25 cellular contexts compared by ENCODE assay signal in genomic region chr20:64244870-64245603, GRCh38. TPM values are rescaled to one million over a fixed set of nuclear protein-coding genes. Genes with fewer than 3 reads are reported as not detected.
DNase-seq lines count a peak whose midpoint lies in the region; ATAC-seq, FAIRE-seq and TF ChIP-seq lines count a peak whose summit lies in the region.
"Had no signal": no experiment of that assay in that cellular context is flagged by ENCODE, and none has a peak within 500 bp of the region (broad histone marks: within the 10 kb centered on the region; RNA-seq: fewer than 3 reads in every experiment).

No MANE protein-coding gene starts in this region.

- H3K9me3 ChIP-seq in CD4-positive, alpha-beta T cell (ENCODE audit: control insufficient read depth, low read length) = no peaks in the 10 kb centered on the region
- H3K9me3 ChIP-seq in astrocyte (ENCODE audit: insufficient read depth, low read depth, low read length) = no peaks in the 10 kb centered on the region
- H3K9me3 ChIP-seq: left lung, MG63, psoas muscle, upper lobe of left lung had no signal

- intact Hi-C loops in CD4-positive, alpha-beta T cell (cut with DNase I, micrococcal nuclease) = no loop called here
- intact Hi-C loops in activated CD4-positive, alpha-beta T cell treated with anti-CD3 and anti-CD28 coated beads, Interleukin-2, amount 10 ng/mL, durations not matched to agents 24 days and 14 days (cut with micrococcal nuclease) = no loop called here

- H3K9me3 Mint-ChIP-seq in CD4-positive, alpha-beta T cell = no peaks in the 10 kb centered on the region
- H3K9me3 Mint-ChIP-seq in astrocyte (ENCODE audit: unreplicated experiment) = peaks cover 5% of the 10 kb centered on the region
- no peaks in the 10 kb centered on the region for H3K9me3 Mint-ChIP-seq in activated CD4-positive, alpha-beta T cell treated with anti-CD3 and anti-CD28 coated beads, Interleukin-2, amount 10 ng/mL, durations not matched to agents 24 days and 14 days
- no peaks in the 10 kb centered on the region for H3K9me3 Mint-ChIP-seq in activated T-helper 17 cell treated with anti-CD3 and anti-CD28 coated beads, Interleukin-2, amount 50 U/mL, for 72 hours
- H3K9me3 Mint-ChIP-seq: activated naive CD4-positive, alpha-beta T cell treated with anti-CD3 and anti-CD28 coated beads, Interleukin-2, amount 50 U/mL, for 24 hours; IgD-negative memory B cell; T-helper 1 cell treated with Interleukin-12 subunit alpha and Interleukin-12 subunit beta and Interleukin-4 antibody, amounts not matched to agents 30 μg/mL and 1 μg/mL, for 36 hours had no signal

- peak; percentile 37 for ATAC-seq in CD4-positive, alpha-beta T cell (ENCODE audit: poor library complexity)
- ATAC-seq in activated T-helper 17 cell treated with anti-CD3 and anti-CD28 coated beads, Interleukin-2, amount 50 U/mL, for 72 hours (replicated peaks) = no peak
- ATAC-seq: left lung, psoas muscle had no signal

- no peaks in the 10 kb centered on the region for H3K36me3 ChIP-seq in astrocyte (ENCODE audit: insufficient read depth, low read length)
- H3K36me3 ChIP-seq: left lung, MG63, upper lobe of left lung had no signal

- H3K27ac Mint-ChIP-seq in CD4-positive, alpha-beta T cell = no peak overlapping the region
- peak overlapping the region; percentile 55 for H3K27ac Mint-ChIP-seq in astrocyte (ENCODE audit: unreplicated experiment)
- H3K27ac Mint-ChIP-seq in activated CD4-positive, alpha-beta T cell treated with anti-CD3 and anti-CD28 coated beads, Interleukin-2, amount 10 ng/mL, durations not matched to agents 24 days and 14 days = no peak overlapping the region
- no peak overlapping the region for H3K27ac Mint-ChIP-seq in activated T-helper 17 cell treated with anti-CD3 and anti-CD28 coated beads, Interleukin-2, amount 50 U/mL, for 72 hours
- H3K27ac Mint-ChIP-seq: activated naive CD4-positive, alpha-beta T cell treated with anti-CD3 and anti-CD28 coated beads, Interleukin-2, amount 50 U/mL, for 24 hours; IgD-negative memory B cell; T-helper 1 cell treated with Interleukin-12 subunit alpha and Interleukin-12 subunit beta and Interleukin-4 antibody, amounts not matched to agents 30 μg/mL and 1 μg/mL, for 36 hours had no signal

- H3K4me2 ChIP-seq in astrocyte (ENCODE audit: low read length) = no peak overlapping the region

- POLR2A ChIA-PET in CD4-positive, alpha-beta T cell (lab: Charles Lee) = interaction anchor here (1.8 kb wide), 1 partner anchor 11 kb away, joined by 7 read pairs; the partner anchor contains the start of gene PCMTD2

- H3K4me3 ChIP-seq in astrocyte (ENCODE audit: insufficient read depth, low read depth, low read length) = no peak overlapping the region
- H3K4me3 ChIP-seq: left lung, MG63, psoas muscle, upper lobe of left lung had no signal

- H2AFZ ChIP-seq in astrocyte (ENCODE audit: low read depth, low read length) = no peak overlapping the region

- H3K4me1 Mint-ChIP-seq in CD4-positive, alpha-beta T cell (ENCODE audit: low read depth) = no peaks in the 10 kb centered on the region
- no peaks in the 10 kb centered on the region for H3K4me1 Mint-ChIP-seq in astrocyte (ENCODE audit: low read depth, unreplicated experiment)
- no peaks in the 10 kb centered on the region for H3K4me1 Mint-ChIP-seq in activated CD4-positive, alpha-beta T cell treated with anti-CD3 and anti-CD28 coated beads, Interleukin-2, amount 10 ng/mL, durations not matched to agents 24 days and 14 days
- no peaks in the 10 kb centered on the region for H3K4me1 Mint-ChIP-seq in activated T-helper 17 cell treated with anti-CD3 and anti-CD28 coated beads, Interleukin-2, amount 50 U/mL, for 72 hours
- H3K4me1 Mint-ChIP-seq: activated naive CD4-positive, alpha-beta T cell treated with anti-CD3 and anti-CD28 coated beads, Interleukin-2, amount 50 U/mL, for 24 hours had no signal

- H3K9ac ChIP-seq in astrocyte (ENCODE audit: low read length) = no peak overlapping the region

- no peaks in the 10 kb centered on the region for H4K20me1 ChIP-seq in astrocyte (ENCODE audit: insufficient read depth, low read length)

- no peaks in the 10 kb centered on the region for H3K79me2 ChIP-seq in astrocyte (ENCODE audit: insufficient read depth, low read length)

- H3K4me1 ChIP-seq in astrocyte (ENCODE audit: insufficient read depth, low read length) = no peaks in the 10 kb centered on the region
- H3K4me1 ChIP-seq: left lung, psoas muscle, upper lobe of left lung had no signal

- TF ChIP-seq CTCF in CD4-positive, alpha-beta T cell (IDR thresholded peaks at IDR 0.05) = no peak
- TF ChIP-seq CTCF in astrocyte (IDR thresholded peaks at IDR 0.05; ENCODE audit: insufficient read depth, low read depth, low read length) = no peak

- DNase-seq in NCI-H345 (lab: John Stamatoyannopoulos, UW) (peak; percentile 79), NCI-H345 treated with DMSO at 0.1 percent for 48 hours (lab: John Stamatoyannopoulos, UW; ENCODE audit: unreplicated experiment) (no peak), astrocyte (ENCODE audit: low read depth) (no peak), mesenteric fat pad (ENCODE audit: low spot score) (peak; percentile 77)
- DNase-seq in CD4-positive, alpha-beta T cell = no peak
- no peak for DNase-seq in activated CD4-positive, alpha-beta T cell treated with anti-CD3 and anti-CD28 coated beads, Interleukin-2, amount 10 ng/mL, durations not matched to agents 24 days and 14 days
- no peak for DNase-seq in activated effector memory CD4-positive, alpha-beta T cell treated with anti-CD3 and anti-CD28 coated beads, Interleukin-2, amount 50 U/mL, for 16 hours
- DNase-seq: activated CD4-positive, alpha-beta T cell treated with anti-CD3 and anti-CD28 coated beads for 48 hours; activated T-cell treated with anti-CD3 and anti-CD28 coated beads for 4 hours; effector memory CD4-positive, alpha-beta T cell; left lung; MG63; NCI-H1436; NCI-H2171; NCI-H69; small intestine; stimulated activated CD4-positive, alpha-beta T cell treated with anti-CD3 and anti-CD28 coated beads, Interleukin-4, amount 100 ng/mL, for 1 hour; upper lobe of left lung had no signal

- CTCF ChIA-PET in CD4-positive, alpha-beta T cell (lab: Charles Lee) = no interaction called here

- H3K27ac ChIP-seq in CD4-positive, alpha-beta T cell (ENCODE audit: low read depth, low read length) = no peak overlapping the region
- no peak overlapping the region for H3K27ac ChIP-seq in astrocyte (ENCODE audit: low read depth, low read length)
- H3K27ac ChIP-seq: 22Rv1, left lung, psoas muscle, upper lobe of left lung had no signal

- FAIRE-seq in astrocyte (lab: Jason Lieb, UNC) = no peak
- FAIRE-seq: G401.6, small intestine had no signal

- no peak overlapping the region for H3K4me3 Mint-ChIP-seq in CD4-positive, alpha-beta T cell
- H3K4me3 Mint-ChIP-seq in astrocyte (ENCODE audit: unreplicated experiment) = no peak overlapping the region
- H3K4me3 Mint-ChIP-seq in activated CD4-positive, alpha-beta T cell treated with anti-CD3 and anti-CD28 coated beads, Interleukin-2, amount 10 ng/mL, durations not matched to agents 24 days and 14 days = no peak overlapping the region
- no peak overlapping the region for H3K4me3 Mint-ChIP-seq in activated T-helper 17 cell treated with anti-CD3 and anti-CD28 coated beads, Interleukin-2, amount 50 U/mL, for 72 hours
- H3K4me3 Mint-ChIP-seq: activated naive CD4-positive, alpha-beta T cell treated with anti-CD3 and anti-CD28 coated beads, Interleukin-2, amount 50 U/mL, for 24 hours; IgD-negative memory B cell; T-helper 1 cell treated with Interleukin-12 subunit alpha and Interleukin-12 subunit beta and Interleukin-4 antibody, amounts not matched to agents 30 μg/mL and 1 μg/mL, for 36 hours had no signal

- H3K27me3 ChIP-seq in CD4-positive, alpha-beta T cell (ENCODE audit: control insufficient read depth, insufficient read depth, low read length) = peaks cover 7% of the 10 kb centered on the region
- H3K27me3 ChIP-seq in astrocyte (ENCODE audit: insufficient read depth, low read length) = peaks cover 18% of the 10 kb centered on the region
- H3K27me3 ChIP-seq: upper lobe of left lung had no signal

- H3K27me3 Mint-ChIP-seq in CD4-positive, alpha-beta T cell = peaks cover 21% of the 10 kb centered on the region
- peaks cover 43% of the 10 kb centered on the region for H3K27me3 Mint-ChIP-seq in astrocyte (ENCODE audit: low read depth, unreplicated experiment)
- peaks cover 7% of the 10 kb centered on the region for H3K27me3 Mint-ChIP-seq in activated CD4-positive, alpha-beta T cell treated with anti-CD3 and anti-CD28 coated beads, Interleukin-2, amount 10 ng/mL, durations not matched to agents 24 days and 14 days
- peaks cover 8% of the 10 kb centered on the region for H3K27me3 Mint-ChIP-seq in activated T-helper 17 cell treated with anti-CD3 and anti-CD28 coated beads, Interleukin-2, amount 50 U/mL, for 72 hours

- H3K36me3 Mint-ChIP-seq in CD4-positive, alpha-beta T cell (ENCODE audit: low read depth) = no peaks in the 10 kb centered on the region
- H3K36me3 Mint-ChIP-seq in astrocyte (ENCODE audit: low read depth, unreplicated experiment) = peaks cover 2% of the 10 kb centered on the region
- H3K36me3 Mint-ChIP-seq in activated CD4-positive, alpha-beta T cell treated with anti-CD3 and anti-CD28 coated beads, Interleukin-2, amount 10 ng/mL, durations not matched to agents 24 days and 14 days (ENCODE audit: low read depth) = no peaks in the 10 kb centered on the region
- H3K36me3 Mint-ChIP-seq in activated T-helper 17 cell treated with anti-CD3 and anti-CD28 coated beads, Interleukin-2, amount 50 U/mL, for 72 hours (ENCODE audit: low read depth) = no peaks in the 10 kb centered on the region
- H3K36me3 Mint-ChIP-seq: activated naive CD4-positive, alpha-beta T cell treated with anti-CD3 and anti-CD28 coated beads, Interleukin-2, amount 50 U/mL, for 24 hours had no signal

RNA-seq across cellular contexts. Expression of gene PCMTD2, which starts 10.5 kb away (rescaled TPM):
- 10 to 100 TPM; 68.5 to 76.5 TPM for total RNA-seq in CD4-positive, alpha-beta T cell
- 37.8 and 40.0 TPM in 2 replicates for total RNA-seq in astrocyte
- total RNA-seq in mesenteric fat pad = 33.7 TPM
- 34.6 TPM in 2 replicates for total RNA-seq in activated CD4-positive, alpha-beta T cell treated with anti-CD3 and anti-CD28 coated beads, Interleukin-2, amount 10 ng/mL, durations not matched to agents 24 days and 14 days
- 10 to 100 TPM; 29.6 to 37.9 TPM for total RNA-seq in activated T-helper 17 cell treated with anti-CD3 and anti-CD28 coated beads, Interleukin-2, amount 50 U/mL, for 72 hours

Comparison
In these comparisons a context has a peak if more than half of its experiments do, and no peak if none do; other contexts are left out.
1. DNase-seq: peak in NCI-H345 (single experiment) and mesenteric fat pad (single experiment); none in NCI-H345 treated with DMSO at 0.1 percent for 48 hours (single experiment), CD4-positive, alpha-beta T cell (0 of 10), astrocyte (single experiment), activated CD4-positive, alpha-beta T cell treated with anti-CD3 and anti-CD28 coated beads, Interleukin-2, amount 10 ng/mL, durations not matched to agents 24 days and 14 days (single experiment) and activated effector memory CD4-positive, alpha-beta T cell treated with anti-CD3 and anti-CD28 coated beads, Interleukin-2, amount 50 U/mL, for 16 hours (single experiment).